ENCODE assay signal across 26 cellular contexts in the genomic region with DNA sequence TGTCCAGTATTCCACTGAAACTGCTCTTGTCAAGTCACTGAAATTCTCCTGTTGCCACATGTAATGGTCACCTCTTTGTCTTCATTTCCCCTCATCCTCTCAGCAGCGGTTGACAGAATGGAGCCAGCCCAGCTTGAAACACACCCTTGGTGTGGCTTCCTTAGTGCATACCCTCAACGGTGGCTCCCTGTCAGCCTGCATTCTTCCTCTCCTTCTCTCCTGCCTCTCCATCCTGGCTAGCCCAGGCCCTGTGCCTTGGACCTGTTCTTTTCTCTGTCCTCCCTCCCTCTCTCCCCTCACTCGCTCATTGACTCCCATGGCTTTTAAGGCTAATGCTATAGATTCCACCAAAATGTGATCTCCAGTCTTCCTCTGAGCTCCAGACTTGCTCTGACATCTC. TPM values are rescaled to one million over a fixed set of nuclear protein-coding genes. Genes with fewer than 3 reads are reported as not detected.
DNase-seq lines count a peak whose midpoint lies in the region; ATAC-seq and TF ChIP-seq lines count a peak whose summit lies in the region.
"Had no signal": no experiment of that assay in that cellular context is flagged by ENCODE, and none has a peak within 500 bp of the region (broad histone marks: within the 10 kb centered on the region; RNA-seq: fewer than 3 reads in every experiment).

No MANE protein-coding gene starts in this region.

- H3K27ac ChIP-seq in CD4-positive, alpha-beta T cell (ENCODE audit: low read depth, low read length), result peak overlapping the region; percentile 95
- no peak overlapping the region for H3K27ac ChIP-seq in MM.1S (ENCODE audit: low read length)
- H3K27ac ChIP-seq: GM23248, heart right ventricle, left ventricle myocardium inferior had no signal

- H4K20me1 ChIP-seq in MM.1S (ENCODE audit: insufficient read depth, low read length), result no peaks in the 10 kb centered on the region

- H3K4me1 Mint-ChIP-seq in activated CD4-positive, alpha-beta T cell treated with anti-CD3 and anti-CD28 coated beads for 36 hours, result peaks cover 71% of the 10 kb centered on the region
- peaks cover 67% of the 10 kb centered on the region for H3K4me1 Mint-ChIP-seq in CD4-positive, alpha-beta T cell (ENCODE audit: low read depth)
- H3K4me1 Mint-ChIP-seq in naive B cell, result peaks cover 53 to 61% (median 55%) of the 10 kb centered on the region in 3 donors

- H3K27me3 Mint-ChIP-seq in activated CD4-positive, alpha-beta T cell treated with anti-CD3 and anti-CD28 coated beads for 36 hours, result no peaks in the 10 kb centered on the region
- H3K27me3 Mint-ChIP-seq in CD4-positive, alpha-beta T cell, result no peaks in the 10 kb centered on the region
- no peaks in the 10 kb centered on the region for H3K27me3 Mint-ChIP-seq in naive B cell

- peaks cover 75% of the 10 kb centered on the region for H3K79me2 ChIP-seq in MM.1S (ENCODE audit: low read length)

- H3K27ac Mint-ChIP-seq in activated CD4-positive, alpha-beta T cell treated with anti-CD3 and anti-CD28 coated beads for 36 hours, result peak overlapping the region; percentile 73
- H3K27ac Mint-ChIP-seq in CD4-positive, alpha-beta T cell, result no peak overlapping the region
- H3K27ac Mint-ChIP-seq in naive B cell, result peak overlapping the region in 4 of 6 donors; percentile 64 to 96 (median 92)

- H3K9me3 Mint-ChIP-seq in activated CD4-positive, alpha-beta T cell treated with anti-CD3 and anti-CD28 coated beads for 36 hours (ENCODE audit: low read depth), result no peaks in the 10 kb centered on the region
- H3K9me3 Mint-ChIP-seq in CD4-positive, alpha-beta T cell, result no peaks in the 10 kb centered on the region
- no peaks in the 10 kb centered on the region for H3K9me3 Mint-ChIP-seq in naive B cell

- no peaks in the 10 kb centered on the region for H3K9me3 ChIP-seq in CD4-positive, alpha-beta T cell (ENCODE audit: control insufficient read depth, low read length)
- H3K9me3 ChIP-seq in MM.1S (replicated peaks; ENCODE audit: insufficient read depth, low read length), result no peaks in the 10 kb centered on the region
- H3K9me3 ChIP-seq: heart right ventricle, left ventricle myocardium inferior, MG63 had no signal

- peaks cover 40% of the 10 kb centered on the region for H3K36me3 Mint-ChIP-seq in activated CD4-positive, alpha-beta T cell treated with anti-CD3 and anti-CD28 coated beads for 36 hours (ENCODE audit: low read depth)
- peaks cover 88% of the 10 kb centered on the region for H3K36me3 Mint-ChIP-seq in CD4-positive, alpha-beta T cell (ENCODE audit: low read depth)
- peaks cover 64 to 74% of the 10 kb centered on the region in 2 donors for H3K36me3 Mint-ChIP-seq in naive B cell

- intact Hi-C loops in activated CD4-positive, alpha-beta T cell treated with anti-CD3 and anti-CD28 coated beads for 36 hours (cut with DNase I, micrococcal nuclease), result loop anchor here in 1 of 2 experiments (10.0 kb wide), 1 partner anchor 443 kb away; the partner anchor contains the start of gene IKBKE
- intact Hi-C loops in CD4-positive, alpha-beta T cell (cut with DNase I, micrococcal nuclease), result loop anchor here (5.0 to 10.0 kb wide), 2 partner anchors 361 to 443 kb away; partner anchors contain the start of gene IKBKE (in 1 of the 2)

- peak overlapping the region; percentile 54 for H3K4me3 Mint-ChIP-seq in activated CD4-positive, alpha-beta T cell treated with anti-CD3 and anti-CD28 coated beads for 36 hours
- H3K4me3 Mint-ChIP-seq in CD4-positive, alpha-beta T cell, result no peak overlapping the region
- H3K4me3 Mint-ChIP-seq in naive B cell, result no peak overlapping the region

- no peak overlapping the region for H2AFZ ChIP-seq in MM.1S (ENCODE audit: low read length)
- H2AFZ ChIP-seq: GM23248 had no signal

- no peaks in the 10 kb centered on the region for H3K27me3 ChIP-seq in CD4-positive, alpha-beta T cell (ENCODE audit: control insufficient read depth, insufficient read depth, low read length)
- no peaks in the 10 kb centered on the region for H3K27me3 ChIP-seq in MM.1S (replicated peaks; ENCODE audit: insufficient read depth, low read length)
- H3K27me3 ChIP-seq: MG63 had no signal

- no peaks in the 10 kb centered on the region for H3K36me3 ChIP-seq in MM.1S (replicated peaks; ENCODE audit: insufficient read depth, low read length)
- H3K36me3 ChIP-seq: heart right ventricle, left ventricle myocardium inferior, MG63 had no signal

- no peak for DNase-seq in activated CD4-positive, alpha-beta T cell treated with anti-CD3 and anti-CD28 coated beads for 36 hours
- no peak for DNase-seq in activated CD4-positive, alpha-beta T cell treated with anti-CD3 and anti-CD28 coated beads, Interleukin-2, amount 50 U/mL, for 48 hours
- DNase-seq in CD4-positive, alpha-beta T cell, result no peak
- DNase-seq in MM.1S (no peak), naive B cell (no peak), NCI-H2029 treated with DMSO at 0.1 percent for 48 hours (lab: John Stamatoyannopoulos, UW) (no peak), DMS114 treated with DMSO at 0.1 percent for 48 hours (lab: John Stamatoyannopoulos, UW; ENCODE audit: unreplicated experiment) (no peak)
- DNase-seq: activated CD4-positive, alpha-beta T cell treated with anti-CD3 and anti-CD28 coated beads for 48 hours; caudate nucleus; dermis blood vessel endothelial cell; GM23248; heart right ventricle; left ventricle myocardium inferior; MG63; midbrain; NCI-H1436 treated with DMSO at 0.1 percent for 48 hours; NCI-H2171 treated with DMSO at 0.1 percent for 48 hours; NCI-H748 treated with DMSO at 0.1 percent for 48 hours; OCI-M1; retina; stimulated activated CD4-positive, alpha-beta T cell treated with anti-CD3 and anti-CD28 coated beads, Interleukin-4, amount 100 ng/mL, for 4 hours; substantia nigra had no signal

- no peak for TF ChIP-seq CTCF in CD4-positive, alpha-beta T cell (IDR thresholded peaks at IDR 0.05)
- no peak for TF ChIP-seq CTCF in MM.1S (IDR thresholded peaks at IDR 0.05; ENCODE audit: low read length)

- no peak overlapping the region for H3K4me3 ChIP-seq in MM.1S (ENCODE audit: low read length)
- H3K4me3 ChIP-seq: GM23248, left ventricle myocardium inferior, MG63 had no signal

- CTCF ChIA-PET in activated CD4-positive, alpha-beta T cell treated with anti-CD3 and anti-CD28 coated beads for 36 hours (lab: Charles Lee), result interaction anchor here (1.0 to 12.9 kb wide), 14 partner anchors 9 to 439 kb away, joined by 3 to 306 read pairs (median 7); partner anchors contain the start of gene IL20
- CTCF ChIA-PET in CD4-positive, alpha-beta T cell (lab: Charles Lee), result interaction anchor here (0.7 to 3.0 kb wide), 5 partner anchors 13 to 184 kb away, joined by 3 to 22 read pairs (median 3); no protein-coding TSS in a partner anchor

- no peak for ATAC-seq in activated CD4-positive, alpha-beta T cell treated with anti-CD3 and anti-CD28 coated beads for 36 hours
- ATAC-seq in CD4-positive, alpha-beta T cell (ENCODE audit: poor library complexity), result no peak
- no peak for ATAC-seq in naive B cell (ENCODE audit: low read depth in 2 of 2)
- ATAC-seq in HG02763 (IDR thresholded peaks at IDR 0.05; ENCODE audit: unreplicated experiment), result no peak
- ATAC-seq: heart right ventricle, HepG2, Right ventricle myocardium inferior had no signal

- H3F3A ChIP-seq in MM.1S (ENCODE audit: insufficient read depth, low read length), result peaks cover 22% of the 10 kb centered on the region

- H3K4me1 ChIP-seq in MM.1S (ENCODE audit: low read length), result peaks cover 46% of the 10 kb centered on the region
- H3K4me1 ChIP-seq: left ventricle myocardium inferior had no signal

- H3K9me2 ChIP-seq in MM.1S (replicated peaks; ENCODE audit: insufficient read depth, low read length), result no peaks in the 10 kb centered on the region

- POLR2A ChIA-PET in activated CD4-positive, alpha-beta T cell treated with anti-CD3 and anti-CD28 coated beads for 36 hours (lab: Charles Lee), result interaction anchor here (0.7 to 1.3 kb wide), 2 partner anchors 114 to 358 kb away, joined by 3 read pairs; no protein-coding TSS in a partner anchor
- POLR2A ChIA-PET in CD4-positive, alpha-beta T cell (lab: Charles Lee), result interaction anchor here (1.0 to 12.9 kb wide), 6 partner anchors 14 to 183 kb away, joined by 3 to 384 read pairs (median 10); partner anchors contain the start of gene IL24

- H3K9ac ChIP-seq in MM.1S (ENCODE audit: low read length), result no peak overlapping the region
- H3K9ac ChIP-seq: GM23248 had no signal

- peak overlapping the region; percentile 10 for H3K4me2 ChIP-seq in MM.1S (ENCODE audit: low read depth, low read length)

RNA-seq across cellular contexts. Expression of gene FCMR, which starts 3.7 kb away (rescaled TPM):
- 10 to 100 TPM; 41.6 to 49.3 TPM for total RNA-seq in activated CD4-positive, alpha-beta T cell treated with anti-CD3 and anti-CD28 coated beads for 36 hours
- 100 to 1,000 TPM; 171 to 186 TPM for total RNA-seq in CD4-positive, alpha-beta T cell
- polyA plus RNA-seq in naive B cell (ENCODE audit: low read depth in 6 of 6), result 1,000 to 10,000 TPM; 1,550 to 2,548 (median 1,723) TPM
- total RNA-seq: HepG2 had no signal
- polyA plus RNA-seq: HepG2 had no signal

RNA-seq across cellular contexts. Expression of gene IL24, which starts 20.8 kb away (rescaled TPM):
- 10 to 100 TPM in 1 of 2 experiments, 1 to 10 TPM in 1; 10.0 to 10.7 TPM for total RNA-seq in activated CD4-positive, alpha-beta T cell treated with anti-CD3 and anti-CD28 coated beads for 36 hours
- total RNA-seq in CD4-positive, alpha-beta T cell, result not detected
- polyA plus RNA-seq in naive B cell (ENCODE audit: low read depth in 6 of 6), result 10 to 100 TPM; 44.1 to 94.5 (median 57.5) TPM
- total RNA-seq: A172, dermis blood vessel endothelial cell, heart right ventricle, HepG2, left ventricle myocardium inferior, Right ventricle myocardium inferior had no signal
- polyA plus RNA-seq: HepG2 had no signal

RNA-seq across cellular contexts. Expression of gene PIGR, which starts 28.2 kb away (rescaled TPM):
- total RNA-seq in activated CD4-positive, alpha-beta T cell treated with anti-CD3 and anti-CD28 coated beads for 36 hours, result under 1 TPM; 0.07 to 0.54 TPM
- not detected for total RNA-seq in CD4-positive, alpha-beta T cell
- under 1 TPM; 0.05 to 0.84 (median 0.64) TPM for polyA plus RNA-seq in naive B cell (ENCODE audit: low read depth in 6 of 6)
- total RNA-seq: A172, GM23248, HepG2, Right ventricle myocardium inferior had no signal
- polyA plus RNA-seq: GM23248, HepG2 had no signal

RNA-seq across cellular contexts. Expression of gene FCAMR, which starts 52.2 kb away (rescaled TPM):
- not detected for total RNA-seq in activated CD4-positive, alpha-beta T cell treated with anti-CD3 and anti-CD28 coated beads for 36 hours
- not detected for total RNA-seq in CD4-positive, alpha-beta T cell
- not detected for polyA plus RNA-seq in naive B cell (ENCODE audit: low read depth in 6 of 6)
- total RNA-seq: A172, dermis blood vessel endothelial cell, GM23248, heart right ventricle, HepG2, left ventricle myocardium inferior, Right ventricle myocardium inferior had no signal
- polyA plus RNA-seq: GM23248, heart right ventricle, HepG2 had no signal

RNA-seq across cellular contexts. Expression of gene IL20, which starts 52.7 kb away (rescaled TPM):
- not detected for total RNA-seq in activated CD4-positive, alpha-beta T cell treated with anti-CD3 and anti-CD28 coated beads for 36 hours
- not detected for total RNA-seq in CD4-positive, alpha-beta T cell
- not detected for polyA plus RNA-seq in naive B cell (ENCODE audit: low read depth in 6 of 6)
- total RNA-seq: A172, dermis blood vessel endothelial cell, GM23248, heart right ventricle, HepG2, left ventricle myocardium inferior, Right ventricle myocardium inferior had no signal
- polyA plus RNA-seq: GM23248, heart right ventricle had no signal

Comparison
In these comparisons a context has a peak if more than half of its experiments do, and no peak if none do; other contexts are left out.
1. RNA of gene IL24, which starts 20.8 kb away (total RNA-seq): 10.0 to 10.7 TPM in activated CD4-positive, alpha-beta T cell treated with anti-CD3 and anti-CD28 coated beads for 36 hours; not detected in CD4-positive, alpha-beta T cell; every median in the first group is over 10 times any median in the second.